Comparison of ENCODE assay signal across 25 cellular contexts in genomic region chr14:31389947-31390346, GRCh38. TPM values are rescaled to one million over a fixed set of nuclear protein-coding genes. Genes with fewer than 3 reads are reported as not detected.
DNase-seq lines count a peak whose midpoint lies in the region; ATAC-seq, FAIRE-seq and TF ChIP-seq lines count a peak whose summit lies in the region.
"Had no signal": no experiment of that assay in that cellular context is flagged by ENCODE, and none has a peak within 500 bp of the region (broad histone marks: within the 10 kb centered on the region; RNA-seq: fewer than 3 reads in every experiment).

No MANE protein-coding gene starts in this region.

- H3K36me3 ChIP-seq in heart left ventricle: peaks cover 0 to 82% (median 71%) of the 10 kb centered on the region in 9 donors
- peaks cover 0 to 75% (median 65%) of the 10 kb centered on the region in 4 donors for H3K36me3 ChIP-seq in stomach

- TF ChIP-seq POLR2A in heart left ventricle (IDR thresholded peaks at IDR 0.05): no peak
- TF ChIP-seq POLR2A in stomach (IDR thresholded peaks at IDR 0.05): no peak

- H3K4me1 ChIP-seq in heart left ventricle (peaks cover 0 to 23% (median 9%) of the 10 kb centered on the region in 12 donors), stomach (peaks cover 0 to 9% (median 0%) of the 10 kb centered on the region in 4 donors)
- H3K4me1 ChIP-seq: left lung, SJSA1, suprapubic skin had no signal

- peak; percentile 40 for FAIRE-seq in HTR-8/SVneo (lab: Jason Lieb, UNC)
- FAIRE-seq: A204.1, endothelial cell of umbilical vein, RCC 7860, small intestine had no signal

- CTCF ChIA-PET in activated CD8-positive, alpha-beta T cell treated with anti-CD3 and anti-CD28 coated beads for 36 hours (lab: Charles Lee): interaction anchor here (1.3 kb wide), 1 partner anchor 9 kb away, joined by 3 read pairs; no protein-coding TSS in a partner anchor
- CTCF ChIA-PET in activated CD8-positive, alpha-beta T cell treated with anti-CD3 and anti-CD28 coated beads, Interleukin-2, amount 10 ng/mL, durations not matched to agents 7 days and 5 days (lab: Charles Lee): no interaction called here

- intact Hi-C loops in activated CD8-positive, alpha-beta T cell treated with anti-CD3 and anti-CD28 coated beads for 36 hours (cut with micrococcal nuclease): no loop called here
- intact Hi-C loops in heart left ventricle (cut with DNase I): no loop called here
- intact Hi-C loops in stomach (cut with DNase I; ENCODE audit: low total_unique reads): no loop called here

- POLR2A ChIA-PET in activated CD8-positive, alpha-beta T cell treated with anti-CD3 and anti-CD28 coated beads for 36 hours (lab: Charles Lee): no interaction called here
- POLR2A ChIA-PET in activated CD8-positive, alpha-beta T cell treated with anti-CD3 and anti-CD28 coated beads, Interleukin-2, amount 10 ng/mL, durations not matched to agents 7 days and 5 days (lab: Charles Lee): no interaction called here

- H3K4me3 ChIP-seq in heart left ventricle (no peak overlapping the region), stomach (no peak overlapping the region)
- H3K4me3 ChIP-seq: left lung, SJSA1, suprapubic skin had no signal

- H3K9me3 Mint-ChIP-seq in activated CD8-positive, alpha-beta T cell treated with anti-CD3 and anti-CD28 coated beads for 36 hours: no peaks in the 10 kb centered on the region
- no peaks in the 10 kb centered on the region for H3K9me3 Mint-ChIP-seq in activated CD8-positive, alpha-beta T cell treated with anti-CD3 and anti-CD28 coated beads, Interleukin-2, amount 10 ng/mL, durations not matched to agents 7 days and 5 days (ENCODE audit: insufficient read depth)
- no peaks in the 10 kb centered on the region for H3K9me3 Mint-ChIP-seq in stimulated activated effector memory CD8-positive, alpha-beta T cell treated with anti-CD3 and anti-CD28 coated beads, Interleukin-12 subunit alpha, Interleukin-12 subunit beta, amount 100 ng/mL, for 72 hours
- H3K9me3 Mint-ChIP-seq: brain; CD4-positive, alpha-beta T cell; natural killer cell had no signal

- peak overlapping the region; percentile 80 for H3K27ac Mint-ChIP-seq in activated CD8-positive, alpha-beta T cell treated with anti-CD3 and anti-CD28 coated beads for 36 hours
- H3K27ac Mint-ChIP-seq in activated CD8-positive, alpha-beta T cell treated with anti-CD3 and anti-CD28 coated beads, Interleukin-2, amount 10 ng/mL, durations not matched to agents 7 days and 5 days: no peak overlapping the region
- H3K27ac Mint-ChIP-seq in stimulated activated effector memory CD8-positive, alpha-beta T cell treated with anti-CD3 and anti-CD28 coated beads, Interleukin-12 subunit alpha, Interleukin-12 subunit beta, amount 100 ng/mL, for 72 hours: peak overlapping the region; percentile 4
- H3K27ac Mint-ChIP-seq: brain; CD4-positive, alpha-beta T cell; natural killer cell had no signal

- no peak for TF ChIP-seq EP300 in stomach (IDR thresholded peaks at IDR 0.05)

- WGBS in heart left ventricle, 4 donors: 44 to 54% (median 51%) methylated on average over 2 of the region's 2 CpGs
- WGBS in stomach, 5 donors: 78 to 95% (median 90%) methylated on average over 2 of the region's 2 CpGs

- peak; percentile 69 for ATAC-seq in activated CD8-positive, alpha-beta T cell treated with anti-CD3 and anti-CD28 coated beads for 36 hours
- ATAC-seq in activated CD8-positive, alpha-beta T cell treated with anti-CD3 and anti-CD28 coated beads, Interleukin-2, amount 10 ng/mL, durations not matched to agents 7 days and 5 days: no peak
- ATAC-seq in heart left ventricle: peak in 3 of 4 donors; percentile 35 to 65 (median 55)
- ATAC-seq in stimulated activated effector memory CD8-positive, alpha-beta T cell treated with anti-CD3 and anti-CD28 coated beads, Interleukin-12 subunit alpha, Interleukin-12 subunit beta, amount 100 ng/mL, for 72 hours: peak; percentile 72
- ATAC-seq in HG03139 (IDR thresholded peaks at IDR 0.05; ENCODE audit: unreplicated experiment): no peak
- ATAC-seq: HCT116, left lung, natural killer cell had no signal

- peaks cover 9% of the 10 kb centered on the region for H3K36me3 Mint-ChIP-seq in activated CD8-positive, alpha-beta T cell treated with anti-CD3 and anti-CD28 coated beads for 36 hours (ENCODE audit: low read depth)
- no peaks in the 10 kb centered on the region for H3K36me3 Mint-ChIP-seq in activated CD8-positive, alpha-beta T cell treated with anti-CD3 and anti-CD28 coated beads, Interleukin-2, amount 10 ng/mL, durations not matched to agents 7 days and 5 days (ENCODE audit: low read depth)
- H3K36me3 Mint-ChIP-seq in stimulated activated effector memory CD8-positive, alpha-beta T cell treated with anti-CD3 and anti-CD28 coated beads, Interleukin-12 subunit alpha, Interleukin-12 subunit beta, amount 100 ng/mL, for 72 hours: peaks cover 53% of the 10 kb centered on the region
- H3K36me3 Mint-ChIP-seq: natural killer cell had no signal

- no peak overlapping the region for H3K4me3 Mint-ChIP-seq in activated CD8-positive, alpha-beta T cell treated with anti-CD3 and anti-CD28 coated beads for 36 hours
- no peak overlapping the region for H3K4me3 Mint-ChIP-seq in activated CD8-positive, alpha-beta T cell treated with anti-CD3 and anti-CD28 coated beads, Interleukin-2, amount 10 ng/mL, durations not matched to agents 7 days and 5 days
- H3K4me3 Mint-ChIP-seq in stimulated activated effector memory CD8-positive, alpha-beta T cell treated with anti-CD3 and anti-CD28 coated beads, Interleukin-12 subunit alpha, Interleukin-12 subunit beta, amount 100 ng/mL, for 72 hours: peak overlapping the region; percentile 0
- H3K4me3 Mint-ChIP-seq: brain; CD4-positive, alpha-beta T cell; natural killer cell had no signal

- H3K27me3 ChIP-seq in heart left ventricle (no peaks in the 10 kb centered on the region), stomach (no peaks in the 10 kb centered on the region)
- H3K27me3 ChIP-seq: left lung, SJSA1, suprapubic skin had no signal

- H3K27me3 Mint-ChIP-seq in activated CD8-positive, alpha-beta T cell treated with anti-CD3 and anti-CD28 coated beads for 36 hours: no peaks in the 10 kb centered on the region
- no peaks in the 10 kb centered on the region for H3K27me3 Mint-ChIP-seq in activated CD8-positive, alpha-beta T cell treated with anti-CD3 and anti-CD28 coated beads, Interleukin-2, amount 10 ng/mL, durations not matched to agents 7 days and 5 days (ENCODE audit: low read depth)
- H3K27me3 Mint-ChIP-seq: brain; CD4-positive, alpha-beta T cell had no signal

- no peaks in the 10 kb centered on the region for H3K9me3 ChIP-seq in heart left ventricle
- H3K9me3 ChIP-seq in stomach: no peaks in the 10 kb centered on the region
- H3K9me3 ChIP-seq: left lung, SJSA1, suprapubic skin had no signal

- peak; percentile 5 for DNase-seq in activated CD8-positive, alpha-beta T cell treated with anti-CD3 and anti-CD28 coated beads for 36 hours
- no peak for DNase-seq in activated CD8-positive, alpha-beta T cell treated with anti-CD3 and anti-CD28 coated beads, Interleukin-2, amount 10 ng/mL, durations not matched to agents 7 days and 5 days
- DNase-seq in HTR-8/SVneo (ENCODE audit: insufficient read length, low spot score) (no peak), heart left ventricle (no peak), mucosa of gallbladder (ENCODE audit: low spot score) (no peak), stomach (no peak)
- DNase-seq in stimulated activated effector memory CD8-positive, alpha-beta T cell treated with anti-CD3 and anti-CD28 coated beads, Interleukin-12 subunit alpha, Interleukin-12 subunit beta, amount 100 ng/mL, for 72 hours (ENCODE audit: low spot score in 2 of 2): no peak
- DNase-seq: CD4-positive, alpha-beta T cell; Karpas-422; left lung; natural killer cell; NCI-H1436; NCI-H345; NCI-H774; small intestine; stimulated activated CD4-positive, alpha-beta T cell treated with anti-CD3 and anti-CD28 coated beads, Interleukin-1b, Interleukin-23, amount 100 ng/mL, for 48 hours; stimulated activated CD8-positive, alpha-beta memory T cell treated with anti-CD3 and anti-CD28 coated beads, Interleukin-4, amount 100 ng/mL, for 48 hours had no signal

- H3K27ac ChIP-seq in heart left ventricle (peak overlapping the region in 5 of 12 donors; percentile 18 to 65 (median 33)), stomach (peak overlapping the region in 1 of 5 donors; percentile 5)
- H3K27ac ChIP-seq: SJSA1, suprapubic skin had no signal

- TF ChIP-seq CTCF in activated CD8-positive, alpha-beta T cell treated with anti-CD3 and anti-CD28 coated beads for 36 hours (IDR thresholded peaks at IDR 0.05): no peak
- TF ChIP-seq CTCF in heart left ventricle (IDR thresholded peaks at IDR 0.05): no peak
- no peak for TF ChIP-seq CTCF in stomach (IDR thresholded peaks at IDR 0.05)

- H3K4me1 Mint-ChIP-seq in activated CD8-positive, alpha-beta T cell treated with anti-CD3 and anti-CD28 coated beads for 36 hours (ENCODE audit: low read depth): peaks cover 28% of the 10 kb centered on the region
- peaks cover 13% of the 10 kb centered on the region for H3K4me1 Mint-ChIP-seq in activated CD8-positive, alpha-beta T cell treated with anti-CD3 and anti-CD28 coated beads, Interleukin-2, amount 10 ng/mL, durations not matched to agents 7 days and 5 days (ENCODE audit: low read depth)
- H3K4me1 Mint-ChIP-seq in stimulated activated effector memory CD8-positive, alpha-beta T cell treated with anti-CD3 and anti-CD28 coated beads, Interleukin-12 subunit alpha, Interleukin-12 subunit beta, amount 100 ng/mL, for 72 hours: peaks cover 18% of the 10 kb centered on the region
- H3K4me1 Mint-ChIP-seq: brain, natural killer cell had no signal

RNA-seq across cellular contexts. Expression of gene HEATR5A, which starts 30.4 kb away (rescaled TPM):
- 10 to 100 TPM; 12.7 to 15.7 TPM for total RNA-seq in activated CD8-positive, alpha-beta T cell treated with anti-CD3 and anti-CD28 coated beads for 36 hours
- 1 to 10 TPM; 8.5 to 9.4 TPM for total RNA-seq in activated CD8-positive, alpha-beta T cell treated with anti-CD3 and anti-CD28 coated beads, Interleukin-2, amount 10 ng/mL, durations not matched to agents 7 days and 5 days
- total RNA-seq in heart left ventricle (10 to 100 TPM; 24.9 to 57.6 (median 45.5) TPM), mucosa of gallbladder (41.6 TPM), stomach (10 to 100 TPM; 10.1 to 92.8 (median 37.3) TPM)
- polyA plus RNA-seq in heart left ventricle (10 to 100 TPM; 22.4 to 42.3 TPM), stomach (10 to 100 TPM in 1 of 3 donors, 1 to 10 TPM in 2; 3.6 to 12.1 (median 4.1) TPM)

Comparison
In these comparisons a context has a peak if more than half of its experiments do, and no peak if none do; other contexts are left out.
1. ATAC-seq: peak in activated CD8-positive, alpha-beta T cell treated with anti-CD3 and anti-CD28 coated beads for 36 hours (single experiment), heart left ventricle (3 of 4) and stimulated activated effector memory CD8-positive, alpha-beta T cell treated with anti-CD3 and anti-CD28 coated beads, Interleukin-12 subunit alpha, Interleukin-12 subunit beta, amount 100 ng/mL, for 72 hours (single experiment); none in activated CD8-positive, alpha-beta T cell treated with anti-CD3 and anti-CD28 coated beads, Interleukin-2, amount 10 ng/mL, durations not matched to agents 7 days and 5 days (single experiment) and HG03139 (single experiment).